In the genomic region with DNA sequence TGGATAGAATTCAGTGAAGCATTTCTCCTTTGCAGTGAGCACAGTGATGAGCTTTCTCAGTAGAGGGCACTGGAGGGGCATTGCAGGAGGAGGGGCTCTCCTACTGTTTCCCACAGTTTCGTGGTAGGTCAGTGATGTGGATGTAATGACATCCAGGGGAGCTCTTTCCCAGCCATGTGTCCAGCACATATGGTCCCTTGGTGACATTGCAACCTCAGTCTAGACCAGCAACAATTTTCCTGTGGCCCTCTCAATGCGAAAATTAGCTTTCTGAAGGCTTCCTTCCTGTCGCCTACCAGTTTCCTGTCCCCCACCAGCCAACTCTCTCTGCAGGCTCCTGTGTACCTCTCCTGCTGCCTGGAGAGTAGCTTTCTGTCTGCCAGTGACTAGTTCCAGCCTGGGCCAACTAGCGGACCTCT, we compare ENCODE assay signal across 12 cellular contexts. TPM values are rescaled to one million over a fixed set of nuclear protein-coding genes. Genes with fewer than 3 reads are reported as not detected.
A peak's percentile ranks its signal among the peaks of the same experiment; 100 is the strongest.
DNase-seq lines count a peak whose midpoint lies in the region; ATAC-seq and TF ChIP-seq lines count a peak whose summit lies in the region.
"Had no signal": no experiment of that assay in that cellular context is flagged by ENCODE, and none has a peak within 500 bp of the region (broad histone marks: within the 10 kb centered on the region; RNA-seq: fewer than 3 reads in every experiment).

No MANE protein-coding gene starts in this region.

- H3K27me3 ChIP-seq in neuronal stem cell (ENCODE audit: control insufficient read depth in 3 of 3, insufficient read depth in 3 of 3, low read depth in 1 of 3, low read length in 3 of 3): no peaks in the 10 kb centered on the region

- H4K8ac ChIP-seq in neuronal stem cell (ENCODE audit: low read depth, low read length): no peak overlapping the region

- no peaks in the 10 kb centered on the region for H3K79me1 ChIP-seq in neuronal stem cell (ENCODE audit: low read depth, low read length)

- no peak overlapping the region for H3K23ac ChIP-seq in neuronal stem cell (ENCODE audit: low read depth, low read length, poor library complexity)

- H3K36me3 Mint-ChIP-seq in activated naive CD8-positive, alpha-beta T cell treated with anti-CD3 and anti-CD28 coated beads for 36 hours: no peaks in the 10 kb centered on the region
- H3K36me3 Mint-ChIP-seq in progenitor cell of endocrine pancreas (ENCODE audit: insufficient read depth): no peaks in the 10 kb centered on the region

- peak overlapping the region; percentile 79 for H3K27ac Mint-ChIP-seq in activated naive CD8-positive, alpha-beta T cell treated with anti-CD3 and anti-CD28 coated beads for 36 hours
- no peak overlapping the region for H3K27ac Mint-ChIP-seq in progenitor cell of endocrine pancreas

- H3K14ac ChIP-seq in neuronal stem cell (ENCODE audit: low read length): no peak overlapping the region

- H3K4ac ChIP-seq in neuronal stem cell (ENCODE audit: low read length): no peak overlapping the region

- H2BK15ac ChIP-seq in neuronal stem cell (ENCODE audit: low read length): no peak overlapping the region

- no peaks in the 10 kb centered on the region for H3K27me3 Mint-ChIP-seq in activated naive CD8-positive, alpha-beta T cell treated with anti-CD3 and anti-CD28 coated beads for 36 hours
- peaks cover 6% of the 10 kb centered on the region for H3K27me3 Mint-ChIP-seq in progenitor cell of endocrine pancreas

- no peak overlapping the region for H2AK5ac ChIP-seq in neuronal stem cell (ENCODE audit: low read depth, low read length)

- peak overlapping the region; percentile 59 for H3K4me3 Mint-ChIP-seq in activated naive CD8-positive, alpha-beta T cell treated with anti-CD3 and anti-CD28 coated beads for 36 hours
- H3K4me3 Mint-ChIP-seq in progenitor cell of endocrine pancreas (ENCODE audit: low read depth): no peak overlapping the region

- H3K9me3 Mint-ChIP-seq in activated naive CD8-positive, alpha-beta T cell treated with anti-CD3 and anti-CD28 coated beads for 36 hours: no peaks in the 10 kb centered on the region
- H3K9me3 Mint-ChIP-seq in progenitor cell of endocrine pancreas (ENCODE audit: low read depth): peaks cover 2% of the 10 kb centered on the region

- H3K4me3 ChIP-seq in neuronal stem cell (ENCODE audit: low read length in 2 of 2): no peak overlapping the region

- WGBS in neuronal stem cell (ENCODE audit: extremely low coverage in 2 of 2, insufficient read length in 2 of 2, insufficient replicate concordance in 1 of 2), 2 donors: no CpG with 5 or more reads among the region's 4 CpGs

- no peak overlapping the region for H3K9ac ChIP-seq in neuronal stem cell (ENCODE audit: low read depth, low read length, poor library complexity)

- no peaks in the 10 kb centered on the region for H3K36me3 ChIP-seq in neuronal stem cell (replicated peaks in 1 of 2; ENCODE audit: control insufficient read depth in 2 of 2, insufficient read depth in 2 of 2, low read length in 2 of 2)

- peak; percentile 57 for DNase-seq in DMS 273 (lab: John Stamatoyannopoulos, UW; ENCODE audit: unreplicated experiment)
- no peak for DNase-seq in DMS 273 treated with DMSO at 0.1 percent for 48 hours (lab: John Stamatoyannopoulos, UW)
- DNase-seq in NCI-H69 (lab: John Stamatoyannopoulos, UW): peak; percentile 31
- DNase-seq in activated naive CD8-positive, alpha-beta T cell treated with anti-CD3 and anti-CD28 coated beads for 36 hours: peak; percentile 19
- DNase-seq in neuronal stem cell (ENCODE audit: low spot score): no peak
- no peak for DNase-seq in progenitor cell of endocrine pancreas (ENCODE audit: low spot score, unreplicated experiment)
- DNase-seq: left cardiac atrium, NCI-H1694 treated with DMSO at 0.1 percent for 48 hours had no signal

- H3K4me1 Mint-ChIP-seq in activated naive CD8-positive, alpha-beta T cell treated with anti-CD3 and anti-CD28 coated beads for 36 hours: peaks cover 11% of the 10 kb centered on the region
- no peaks in the 10 kb centered on the region for H3K4me1 Mint-ChIP-seq in progenitor cell of endocrine pancreas (ENCODE audit: low read depth)

- no peak for ATAC-seq in GM18868 (IDR thresholded peaks at IDR 0.05; ENCODE audit: unreplicated experiment)
- no peak for ATAC-seq in HG03159 (IDR thresholded peaks at IDR 0.05; ENCODE audit: unreplicated experiment)

- H2BK120ac ChIP-seq in neuronal stem cell (ENCODE audit: low read depth, low read length): no peak overlapping the region

- no peak overlapping the region for H4K91ac ChIP-seq in neuronal stem cell (ENCODE audit: low read depth, low read length, poor library complexity)

- H3K27ac ChIP-seq in neuronal stem cell (replicated peaks; ENCODE audit: low read length): no peak overlapping the region
- H3K27ac ChIP-seq: 22Rv1 had no signal

- no peak overlapping the region for H2BK5ac ChIP-seq in neuronal stem cell (ENCODE audit: low read length)

- no peak for TF ChIP-seq CTCF in progenitor cell of endocrine pancreas (IDR thresholded peaks at IDR 0.05; ENCODE audit: unreplicated experiment)

- H2BK12ac ChIP-seq in neuronal stem cell (ENCODE audit: low read length): no peak overlapping the region

- H3K4me1 ChIP-seq in neuronal stem cell (ENCODE audit: control insufficient read depth in 2 of 2, insufficient read depth in 1 of 2, low read depth in 1 of 2, low read length in 2 of 2): peaks cover 0 to 1% of the 10 kb centered on the region in 2 donors

- peak overlapping the region; percentile 71 for H2AFZ ChIP-seq in neuronal stem cell (ENCODE audit: low read length)

- peaks cover 0 to 2% of the 10 kb centered on the region in 2 donors for H3K9me3 ChIP-seq in neuronal stem cell (replicated peaks in 1 of 2; ENCODE audit: control insufficient read depth in 2 of 2, insufficient read depth in 1 of 2, low read depth in 1 of 2, low read length in 2 of 2)

- peak overlapping the region; percentile 15 for H3K4me2 ChIP-seq in neuronal stem cell (ENCODE audit: insufficient read depth, low read length, poor library complexity, severe bottlenecking)

- no peak overlapping the region for H3K18ac ChIP-seq in neuronal stem cell (ENCODE audit: low read length)

RNA-seq across cellular contexts. Expression of a gene that starts 6.9 kb away (rescaled TPM):
- 10 to 100 TPM; 20.5 to 21.4 TPM for total RNA-seq in activated naive CD8-positive, alpha-beta T cell treated with anti-CD3 and anti-CD28 coated beads for 36 hours
- polyA plus RNA-seq in neuronal stem cell (2013, experiment 1 of 2): 22.9 TPM
- polyA plus RNA-seq in neuronal stem cell (2013, experiment 2 of 2): 24.5 TPM
- total RNA-seq in progenitor cell of endocrine pancreas: 31.2 and 33.3 TPM in 2 replicates

RNA-seq across cellular contexts. Expression of a gene that starts 35.4 kb away (rescaled TPM):
- total RNA-seq in activated naive CD8-positive, alpha-beta T cell treated with anti-CD3 and anti-CD28 coated beads for 36 hours: not detected
- not detected for polyA plus RNA-seq in neuronal stem cell (2013, experiment 1 of 2)
- not detected for polyA plus RNA-seq in neuronal stem cell (2013, experiment 2 of 2)
- not detected in 2 replicates for total RNA-seq in progenitor cell of endocrine pancreas
- total RNA-seq: left cardiac atrium, temporal lobe had no signal

RNA-seq across cellular contexts. Expression of a gene that starts 46.6 kb away (rescaled TPM):
- total RNA-seq in activated naive CD8-positive, alpha-beta T cell treated with anti-CD3 and anti-CD28 coated beads for 36 hours: not detected
- not detected for polyA plus RNA-seq in neuronal stem cell (2013, experiment 1 of 2)
- not detected for polyA plus RNA-seq in neuronal stem cell (2013, experiment 2 of 2)
- total RNA-seq in progenitor cell of endocrine pancreas: not detected in 2 replicates
- total RNA-seq: left cardiac atrium, temporal lobe had no signal

Comparison
In these comparisons a context has a peak if more than half of its experiments do, and no peak if none do; other contexts are left out.
1. DNase-seq: peak in DMS 273 (single experiment), NCI-H69 (single experiment) and activated naive CD8-positive, alpha-beta T cell treated with anti-CD3 and anti-CD28 coated beads for 36 hours (single experiment); none in DMS 273 treated with DMSO at 0.1 percent for 48 hours (single experiment), neuronal stem cell (single experiment) and progenitor cell of endocrine pancreas (single experiment).